In genomic region chr11:71095294-71095850, GRCh38 we compare ENCODE assay signal across 21 cellular contexts.
"Had no signal": no experiment of that assay in that cellular context is flagged by ENCODE, and none has a peak within 500 bp of the region (broad histone marks: within the 10 kb centered on the region; RNA-seq: fewer than 3 reads in every experiment).

No MANE protein-coding gene starts in this region.

- ATAC-seq: foreskin keratinocyte; left cardiac atrium; left ventricle myocardium superior; naive thymus-derived CD4-positive, alpha-beta T cell; right cardiac atrium had no signal

- H3K27ac ChIP-seq: colonic mucosa, foreskin keratinocyte, ovary, stomach, thoracic aorta, uterus had no signal

- DNase-seq: colonic mucosa; dermis blood vessel endothelial cell; endodermal cell; erythroblast; foreskin keratinocyte; kidney; left cardiac atrium; left ventricle myocardium superior; mesendoderm; naive thymus-derived CD4-positive, alpha-beta T cell; nucleus accumbens; ovary; right cardiac atrium; small intestine; stimulated activated CD4-positive, alpha-beta T cell treated with anti-CD3 and anti-CD28 coated beads, Interleukin-12 subunit alpha, Interleukin-12 subunit beta, amount 100 ng/mL, for 4 hours; stimulated activated naive CD4-positive, alpha-beta T cell; stomach; substantia nigra; trophoblast cell; uterus had no signal

- H3K27me3 ChIP-seq: colonic mucosa, foreskin keratinocyte, ovary, uterus had no signal

- H3K4me1 ChIP-seq: colonic mucosa, foreskin keratinocyte, stomach, uterus had no signal

- H3K9me3 ChIP-seq: colonic mucosa, ovary, stomach, thoracic aorta, uterus had no signal

- H3K36me3 ChIP-seq: colonic mucosa, ovary, thoracic aorta, uterus had no signal

- H3K4me3 ChIP-seq: colonic mucosa, ovary, stomach, thoracic aorta, uterus had no signal
